Comparison of ENCODE assay signal across 10 cellular contexts in genomic region chr2:106562826-106563594, GRCh38.
A peak's percentile ranks its signal among the peaks of the same experiment; 100 is the strongest.
DNase-seq lines count a peak whose midpoint lies in the region; FAIRE-seq and TF ChIP-seq lines count a peak whose summit lies in the region.
"Had no signal": no experiment of that assay in that cellular context is flagged by ENCODE, and none has a peak within 500 bp of the region (broad histone marks: within the 10 kb centered on the region; RNA-seq: fewer than 3 reads in every experiment).

No MANE protein-coding gene starts in this region.

- H3K9me3 ChIP-seq in keratinocyte (ENCODE audit: control insufficient read depth, low read depth, low read length) (peaks cover 3% of the 10 kb centered on the region), tibial nerve (no peaks in the 10 kb centered on the region), breast epithelium (no peaks in the 10 kb centered on the region)

- no peak for TF ChIP-seq POLR2A in tibial nerve (IDR thresholded peaks at IDR 0.05)
- no peak for TF ChIP-seq POLR2A in breast epithelium (IDR thresholded peaks at IDR 0.05)

- H3K36me3 ChIP-seq in keratinocyte (ENCODE audit: control insufficient read depth in 2 of 2, extremely low read depth in 1 of 2, insufficient read depth in 2 of 2, low read length in 2 of 2) = no peaks in the 10 kb centered on the region
- no peaks in the 10 kb centered on the region for H3K36me3 ChIP-seq in tibial nerve
- H3K36me3 ChIP-seq in breast epithelium = no peaks in the 10 kb centered on the region

- no peak for TF ChIP-seq EP300 in tibial nerve (IDR thresholded peaks at IDR 0.05)

- 35 to 52% methylated on average over 6 of the region's 6 CpGs for WGBS in tibial nerve, 2 donors

- TF ChIP-seq CTCF in VCaP (conservative IDR thresholded peaks at IDR 0.05) = 0 out of 2 replicates have a peak, but pooled peaks have one; percentile 13
- peak; percentile 11 to 63 (median 16) for TF ChIP-seq CTCF in keratinocyte (optimal IDR thresholded peaks at IDR 0.05 in 1 of 3, IDR thresholded peaks at IDR 0.05 in 1 of 3, conservative IDR thresholded peaks at IDR 0.05 in 1 of 3; ENCODE audit: extremely low read depth in 1 of 3, insufficient read depth in 2 of 3, low read length in 3 of 3)
- peak in 4 of 5 experiments; percentile 22 to 32 (median 26) for TF ChIP-seq CTCF in tibial nerve (IDR thresholded peaks at IDR 0.05)
- no peak for TF ChIP-seq CTCF in breast epithelium (IDR thresholded peaks at IDR 0.05)

- FAIRE-seq in keratinocyte (lab: Jason Lieb, UNC) (peak; percentile 39), HTR-8/SVneo (lab: Jason Lieb, UNC) (no peak)

- H3K9ac ChIP-seq in keratinocyte (ENCODE audit: control insufficient read depth, extremely low read depth, insufficient read depth, low read length) = no peak overlapping the region

- H3K79me2 ChIP-seq in keratinocyte (ENCODE audit: control insufficient read depth, insufficient read depth, low read length) = no peaks in the 10 kb centered on the region

- no peak overlapping the region for H2AFZ ChIP-seq in keratinocyte (ENCODE audit: control insufficient read depth, low read length)

- DNase-seq in activated CD8-positive, alpha-beta memory T cell treated with anti-CD3 and anti-CD28 coated beads for 24 hours = peak; percentile 47
- no peak for DNase-seq in activated CD8-positive, alpha-beta memory T cell treated with anti-CD3 and anti-CD28 coated beads, Interleukin-2, amount 50 U/mL, for 4 hours
- no peak for DNase-seq in keratinocyte (ENCODE audit: low read depth, low spot score)
- DNase-seq in tibial nerve (ENCODE audit: low spot score in 2 of 2) = no peak
- no peak for DNase-seq in HTR-8/SVneo (ENCODE audit: insufficient read length, low spot score)
- DNase-seq in breast epithelium (ENCODE audit: low spot score in 2 of 2) = no peak
- DNase-seq in hippocampal formation (lab: John Stamatoyannopoulos, UW) = no peak
- DNase-seq: GOT3, naive B cell had no signal

- dilution Hi-C loops in keratinocyte (cut with MboI; ENCODE audit: extremely low pct_ligation_motif_present, low sequenced_read_pairs) = no loop called here

- H3K4me2 ChIP-seq in keratinocyte (ENCODE audit: control insufficient read depth, extremely low read depth, insufficient read depth, low read depth, low read length) = no peak overlapping the region

- no peaks in the 10 kb centered on the region for H4K20me1 ChIP-seq in keratinocyte (ENCODE audit: control insufficient read depth, extremely low read depth, insufficient read depth, low read length)

- H3K27ac ChIP-seq in VCaP (peak overlapping the region; percentile 87), keratinocyte (ENCODE audit: control insufficient read depth, insufficient read depth, low read length) (no peak overlapping the region), tibial nerve (no peak overlapping the region), breast epithelium (no peak overlapping the region)

- no peaks in the 10 kb centered on the region for H3K27me3 ChIP-seq in keratinocyte (ENCODE audit: control insufficient read depth, extremely low read depth, insufficient read depth, low read length)
- H3K27me3 ChIP-seq in tibial nerve = no peaks in the 10 kb centered on the region
- no peaks in the 10 kb centered on the region for H3K27me3 ChIP-seq in breast epithelium

- intact Hi-C loops in breast epithelium (cut with DNase I; ENCODE audit: low total_unique reads) = no loop called here

- H3K4me1 ChIP-seq in keratinocyte (ENCODE audit: control insufficient read depth, extremely low read depth, insufficient read depth, low read length) = peaks cover 4% of the 10 kb centered on the region
- peaks cover 0 to 21% (median 0%) of the 10 kb centered on the region in 4 donors for H3K4me1 ChIP-seq in tibial nerve
- peaks cover 0 to 13% of the 10 kb centered on the region in 2 donors for H3K4me1 ChIP-seq in breast epithelium

- H3K4me3 ChIP-seq in keratinocyte (ENCODE audit: control insufficient read depth in 2 of 3, extremely low read depth in 1 of 3, insufficient read depth in 2 of 3, low read depth in 1 of 3, low read length in 3 of 3) (no peak overlapping the region), tibial nerve (no peak overlapping the region), breast epithelium (no peak overlapping the region)

- H3K9me1 ChIP-seq in keratinocyte (ENCODE audit: control insufficient read depth, extremely low read depth, insufficient read depth, low read length) = no peaks in the 10 kb centered on the region

Comparison
In these comparisons a context has a peak if more than half of its experiments do, and no peak if none do; other contexts are left out.
1. CTCF ChIP-seq: peak in VCaP (single experiment), keratinocyte (3 of 3) and tibial nerve (4 of 5); none in breast epithelium (0 of 3).